Comparison of ENCODE assay signal across 29 cellular contexts in genomic region chr2:149175956-149176355, GRCh38.
"Had no signal": no experiment of that assay in that cellular context is flagged by ENCODE, and none has a peak within 500 bp of the region (broad histone marks: within the 10 kb centered on the region; RNA-seq: fewer than 3 reads in every experiment).

No MANE protein-coding gene starts in this region.

- H3K27ac ChIP-seq: colonic mucosa, epithelial cell of prostate, foreskin keratinocyte, gastroesophageal sphincter, heart left ventricle, hepatocyte, neutrophil, pancreas, right lobe of liver, transverse colon, vagina had no signal

- H3K4me1 Mint-ChIP-seq: naive B cell; stimulated activated effector memory CD8-positive, alpha-beta T cell treated with anti-CD3 and anti-CD28 coated beads, Interleukin-12 subunit alpha, Interleukin-12 subunit beta, amount 100 ng/mL, for 72 hours had no signal

- H3K4me2 ChIP-seq: hepatocyte, smooth muscle cell had no signal

- H3K4me1 ChIP-seq: colonic mucosa, gastroesophageal sphincter, heart left ventricle, right lobe of liver, transverse colon, vagina had no signal

- H3K27me3 ChIP-seq: colonic mucosa, foreskin keratinocyte, gastroesophageal sphincter, hepatocyte, neutrophil, pancreas, right lobe of liver, transverse colon, vagina had no signal

- ATAC-seq: esophagus mucosa; foreskin keratinocyte; gastroesophageal sphincter; heart left ventricle; left lobe of liver; mucosa of descending colon; natural killer cell treated with Interleukin-12 subunit alpha and Interleukin-12 subunit beta and Interleukin-15 and Interleukin-18, amount 100 ng/mL, for 72 hours; pancreas; right lobe of liver; stimulated activated effector memory CD8-positive, alpha-beta T cell treated with anti-CD3 and anti-CD28 coated beads, Interleukin-12 subunit alpha, Interleukin-12 subunit beta, amount 100 ng/mL, for 72 hours; stimulated activated naive CD8-positive, alpha-beta T cell treated with anti-CD3 and anti-CD28 coated beads, Interleukin-15, Interleukin-2, amounts not matched to agents 100 U/mL and 50 U/mL, for 24 hours had no signal

- H3K27me3 Mint-ChIP-seq: dendritic cell treated with granulocyte-macrophage colony-stimulating factor and Interleukin-4, amounts not matched to agents 40 ng/mL and 50 ng/mL, for 4 days had no signal

- H3K9me3 ChIP-seq: colonic mucosa, gastroesophageal sphincter, heart left ventricle, mucosa of descending colon, neutrophil, pancreas, right lobe of liver, transverse colon, vagina had no signal

- H2AFZ ChIP-seq: hepatocyte had no signal

- H3K4me3 ChIP-seq: colonic mucosa, gastroesophageal sphincter, heart left ventricle, hepatocyte, lung, mucosa of descending colon, pancreas, right lobe of liver, smooth muscle cell, transverse colon, vagina had no signal

- H3K9me3 Mint-ChIP-seq: mesothelial cell of epicardium, neural crest cell had no signal

- H3K36me3 ChIP-seq: colonic mucosa, gastroesophageal sphincter, heart left ventricle, neutrophil, pancreas, right lobe of liver, transverse colon, vagina had no signal

- H3K27ac Mint-ChIP-seq: dendritic cell treated with granulocyte-macrophage colony-stimulating factor and Interleukin-4, amounts not matched to agents 40 ng/mL and 50 ng/mL, for 4 days; endodermal cell; memory B cell; mesothelial cell of epicardium; naive B cell; natural killer cell treated with Interleukin-12 subunit alpha and Interleukin-12 subunit beta and Interleukin-15 and Interleukin-18, amount 100 ng/mL, for 72 hours; stimulated activated effector memory CD8-positive, alpha-beta T cell treated with anti-CD3 and anti-CD28 coated beads, Interleukin-12 subunit alpha, Interleukin-12 subunit beta, amount 100 ng/mL, for 72 hours had no signal

- H3K4me3 Mint-ChIP-seq: dendritic cell treated with granulocyte-macrophage colony-stimulating factor and Interleukin-4, amounts not matched to agents 40 ng/mL and 50 ng/mL, for 4 days; endodermal cell; memory B cell; mesothelial cell of epicardium; naive B cell; natural killer cell treated with Interleukin-12 subunit alpha and Interleukin-12 subunit beta and Interleukin-15 and Interleukin-18, amount 100 ng/mL, for 72 hours; neural crest cell; stimulated activated effector memory CD8-positive, alpha-beta T cell treated with anti-CD3 and anti-CD28 coated beads, Interleukin-12 subunit alpha, Interleukin-12 subunit beta, amount 100 ng/mL, for 72 hours had no signal

- FAIRE-seq: pancreas had no signal

- DNase-seq: colonic mucosa; effector CD8-positive, alpha-beta T cell; endodermal cell; foreskin keratinocyte; heart left ventricle; kidney; mucosa of descending colon; naive B cell; pancreas; right lobe of liver; stimulated activated CD4-positive, alpha-beta T cell treated with anti-CD3 and anti-CD28 coated beads, Interleukin-2, amount 100 ng/mL, for 24 hours; stimulated activated CD4-positive, alpha-beta T cell treated with anti-CD3 and anti-CD28 coated beads, Interleukin-4, amount 100 ng/mL, for 24 hours; stimulated activated naive CD8-positive, alpha-beta T cell treated with anti-CD3 and anti-CD28 coated beads, Interleukin-15, Interleukin-2, amounts not matched to agents 100 U/mL and 50 U/mL, for 24 hours; transverse colon had no signal
